Comparison of ENCODE assay signal across 24 cellular contexts in the genomic region with DNA sequence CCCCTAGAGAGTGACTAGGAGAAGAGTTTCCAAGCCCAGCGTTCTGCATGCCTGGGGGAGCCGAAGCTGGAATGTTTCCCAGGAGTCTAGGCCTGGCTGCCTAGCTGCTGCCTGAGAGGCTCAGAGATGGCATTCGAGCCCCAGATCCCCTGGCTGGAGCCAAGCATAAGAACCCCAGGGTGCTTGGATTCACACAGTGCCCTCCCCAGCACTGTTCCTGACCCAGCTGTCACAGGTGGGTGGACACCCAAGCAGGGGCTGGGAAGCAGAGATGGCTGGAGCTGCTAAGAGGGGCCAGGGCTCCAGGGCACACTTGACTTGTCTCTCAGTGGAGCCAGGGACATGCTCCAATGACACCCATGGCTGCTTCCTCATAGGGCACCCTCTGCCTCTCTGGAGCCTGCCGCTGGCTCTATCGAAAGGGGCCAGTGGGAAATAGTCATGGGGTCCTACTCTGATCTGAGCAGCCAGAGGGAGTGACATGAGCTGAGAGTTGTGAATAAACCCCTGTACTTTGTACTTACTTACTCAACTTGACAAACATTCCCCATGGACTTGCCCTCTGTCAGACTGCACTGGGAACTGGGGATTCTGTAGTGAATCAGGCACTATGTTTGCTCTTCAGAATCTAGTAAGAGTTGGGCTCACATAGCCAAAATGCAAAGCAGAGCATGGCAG.
DNase-seq lines count a peak whose midpoint lies in the region; ATAC-seq lines count a peak whose summit lies in the region.
"Had no signal": no experiment of that assay in that cellular context is flagged by ENCODE, and none has a peak within 500 bp of the region (broad histone marks: within the 10 kb centered on the region; RNA-seq: fewer than 3 reads in every experiment).

No MANE protein-coding gene starts in this region.

- peaks cover 1% of the 10 kb centered on the region for H3K9me3 ChIP-seq in adipocyte (ENCODE audit: control insufficient read depth, low read length)

- DNase-seq in Ammon's horn (ENCODE audit: low spot score) (peak; percentile 54), adipocyte (ENCODE audit: low read depth) (peak; percentile 38), left colon (no peak), putamen (ENCODE audit: low spot score) (peak; percentile 11), mesenteric fat pad (ENCODE audit: low spot score) (no peak), kidney tubule cell (ENCODE audit: low spot score) (no peak)
- DNase-seq: activated CD4-positive, alpha-beta T cell treated with anti-CD3 and anti-CD28 coated beads for 4 hours; activated CD8-positive, alpha-beta memory T cell treated with anti-CD3 and anti-CD28 coated beads for 24 hours; activated gamma-delta T cell; activated naive CD8-positive, alpha-beta T cell treated with anti-CD3 and anti-CD28 coated beads, Interleukin-2, amount 50 U/mL, for 24 hours; activated T-cell treated with anti-CD3 and anti-CD28 coated beads, Interleukin-2, amount 50 U/mL, for 1 hour; effector memory CD8-positive, alpha-beta T cell; foreskin melanocyte; Kasumi-1; naive thymus-derived CD4-positive, alpha-beta T cell; NCI-H1092 treated with DMSO at 0.1 percent for 48 hours; NCI-H1930; NCI-H446; occipital lobe; retina; stimulated activated CD4-positive, alpha-beta T cell treated with anti-CD3 and anti-CD28 coated beads, Interleukin-15, amount 100 ng/mL, for 24 hours; tibial artery had no signal

- ATAC-seq in left colon, result peak; percentile 64
- ATAC-seq in GM21360 (IDR thresholded peaks at IDR 0.05; ENCODE audit: unreplicated experiment), result no peak
- no peak for ATAC-seq in HG03457 (IDR thresholded peaks at IDR 0.05; ENCODE audit: unreplicated experiment)
- ATAC-seq: activated naive CD8-positive, alpha-beta T cell treated with anti-CD3 and anti-CD28 coated beads, Interleukin-2, amount 50 U/mL, for 24 hours; effector memory CD8-positive, alpha-beta T cell; naive thymus-derived CD4-positive, alpha-beta T cell had no signal

- intact Hi-C loops in left colon (cut with DNase I, micrococcal nuclease), result no loop called here

- no peak overlapping the region for H3K4me3 ChIP-seq in adipocyte (ENCODE audit: low read length)
- H3K4me3 ChIP-seq: tibial artery had no signal

- no peaks in the 10 kb centered on the region for H3K36me3 ChIP-seq in adipocyte (ENCODE audit: control insufficient read depth, insufficient read depth, low read length, severe bottlenecking)
- H3K36me3 ChIP-seq: tibial artery had no signal

- H3K4me1 ChIP-seq in adipocyte (ENCODE audit: control insufficient read depth, insufficient read depth, low read length), result peaks cover 29% of the 10 kb centered on the region

- H3K27me3 ChIP-seq in adipocyte (replicated peaks; ENCODE audit: control insufficient read depth, insufficient read depth, low read length), result peaks cover 28% of the 10 kb centered on the region
- H3K27me3 ChIP-seq: tibial artery had no signal

- peak overlapping the region; percentile 59 for H3K9ac ChIP-seq in adipocyte (ENCODE audit: low read length)

Comparison
In these comparisons a context has a peak if more than half of its experiments do, and no peak if none do; other contexts are left out.
1. DNase-seq: peak in Ammon's horn (single experiment), adipocyte (single experiment) and putamen (single experiment); none in left colon (0 of 2), mesenteric fat pad (single experiment) and kidney tubule cell (single experiment).